10 cellular contexts compared by ENCODE assay signal in the genomic region with DNA sequence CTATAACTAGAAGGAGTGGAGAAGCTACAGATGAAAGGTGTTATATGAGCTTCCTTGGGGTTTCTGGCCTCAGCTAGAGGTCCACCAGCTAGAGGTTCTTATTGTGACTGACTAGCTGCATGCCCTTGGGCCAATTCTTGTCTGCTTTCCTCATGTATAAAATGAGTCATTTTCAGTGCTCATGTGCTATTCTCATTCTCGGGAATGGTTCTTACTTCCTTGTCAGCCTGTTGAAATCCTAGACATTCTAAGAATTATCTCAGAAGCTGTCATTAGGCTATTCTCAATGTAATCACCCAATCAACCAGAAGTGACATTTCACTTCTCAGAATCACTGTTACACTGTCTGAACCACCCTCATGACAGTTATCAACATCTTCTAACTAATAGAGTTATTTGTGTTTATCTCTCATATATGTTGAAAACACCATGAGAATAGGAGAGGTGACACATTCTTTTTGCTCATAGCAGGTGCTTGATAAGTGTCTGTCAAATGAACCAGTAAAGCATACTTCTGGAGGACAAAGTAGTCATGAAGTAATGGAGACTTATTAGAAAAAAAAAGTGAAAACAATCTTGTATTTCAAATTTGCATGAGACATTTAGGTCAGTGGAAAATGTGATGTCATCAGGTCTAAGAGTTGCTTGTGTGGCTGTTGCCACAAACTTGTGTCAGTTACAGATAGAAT.
DNase-seq lines count a peak whose midpoint lies in the region; ATAC-seq, FAIRE-seq and TF ChIP-seq lines count a peak whose summit lies in the region.
"Had no signal": no experiment of that assay in that cellular context is flagged by ENCODE, and none has a peak within 500 bp of the region (broad histone marks: within the 10 kb centered on the region; RNA-seq: fewer than 3 reads in every experiment).

No MANE protein-coding gene starts in this region.

- no peak overlapping the region for H2BK120ac ChIP-seq in neuronal stem cell (ENCODE audit: low read depth, low read length)

- no peak overlapping the region for H3K4me3 ChIP-seq in A549
- no peak overlapping the region for H3K4me3 ChIP-seq in fibroblast of villous mesenchyme (ENCODE audit: low read depth, low read length)
- no peak overlapping the region for H3K4me3 ChIP-seq in neuronal stem cell (ENCODE audit: low read length in 2 of 2)
- H3K4me3 ChIP-seq in tibial nerve: no peak overlapping the region

- peak; percentile 86 for FAIRE-seq in A549 (lab: Jason Lieb, UNC)
- FAIRE-seq: colon had no signal

- H3K27me3 Mint-ChIP-seq in stimulated activated naive CD8-positive, alpha-beta T cell treated with anti-CD3 and anti-CD28 coated beads, Interleukin-15, amount 100 ng/mL, for 72 hours: no peaks in the 10 kb centered on the region
- H3K27me3 Mint-ChIP-seq: stimulated activated naive CD8-positive, alpha-beta T cell treated with anti-CD3 and anti-CD28 coated beads, Interleukin-15, Interleukin-2, amounts not matched to agents 100 ng/mL and 50 ng/mL, for 24 hours had no signal

- peak overlapping the region; percentile 74 to 84 for H3K27ac ChIP-seq in A549
- H3K27ac ChIP-seq in neuronal stem cell (replicated peaks; ENCODE audit: low read length): no peak overlapping the region
- peak overlapping the region in 1 of 4 donors; percentile 8 for H3K27ac ChIP-seq in tibial nerve

- H2AFZ ChIP-seq in neuronal stem cell (ENCODE audit: low read length): no peak overlapping the region

- H3K4me2 ChIP-seq in A549: peak overlapping the region; percentile 61
- H3K4me2 ChIP-seq in neuronal stem cell (ENCODE audit: insufficient read depth, low read length, poor library complexity, severe bottlenecking): no peak overlapping the region

- no peak overlapping the region for H2AK5ac ChIP-seq in neuronal stem cell (ENCODE audit: low read depth, low read length)

- TF ChIP-seq POLR2A in A549 (IDR thresholded peaks at IDR 0.05; ENCODE audit: low read length) (no peak), tibial nerve (IDR thresholded peaks at IDR 0.05) (no peak)

- H3K9ac ChIP-seq in neuronal stem cell (ENCODE audit: low read depth, low read length, poor library complexity): no peak overlapping the region

- DNase-seq in A549 (ENCODE audit: low read depth in 1 of 2, low spot score in 1 of 2) (peak; percentile 35 to 77), SK-MEL-5 (ENCODE audit: low read depth, low spot score) (peak; percentile 80), fibroblast of villous mesenchyme (ENCODE audit: low read depth) (peak; percentile 60), neuronal stem cell (ENCODE audit: low spot score) (no peak), tibial nerve (ENCODE audit: low spot score in 2 of 2) (no peak)
- DNase-seq in stimulated activated naive CD8-positive, alpha-beta T cell treated with anti-CD3 and anti-CD28 coated beads, Interleukin-15, amount 100 ng/mL, for 72 hours: peak; percentile 48 to 64

- CTCF ChIA-PET in A549 (lab: Yijun Ruan, JAX): interaction anchor here (0.6 to 1.9 kb wide), 3 partner anchors 137 to 241 kb away, joined by 3 to 5 read pairs (median 3); no protein-coding TSS in a partner anchor

- no peak overlapping the region for H2BK15ac ChIP-seq in neuronal stem cell (ENCODE audit: low read length)

- whole genome bisulfite sequencing in A549 (ENCODE audit: missing lambda C conversion rate): 4% methylated on average over 1 of the region's 1 CpG
- no CpG with 5 or more reads among the region's 1 CpG for WGBS in neuronal stem cell (ENCODE audit: extremely low coverage in 2 of 2, insufficient read length in 2 of 2, insufficient replicate concordance in 1 of 2), 2 donors
- 59 to 74% methylated on average over 1 of the region's 1 CpG for WGBS in tibial nerve, 2 donors

- ATAC-seq in A549 (peak; percentile 74 to 75), GM18517 (IDR thresholded peaks at IDR 0.05; ENCODE audit: unreplicated experiment) (peak; percentile 81), HG02885 (IDR thresholded peaks at IDR 0.05; ENCODE audit: poor library complexity, unreplicated experiment) (peak; percentile 77)
- ATAC-seq in stimulated activated naive CD8-positive, alpha-beta T cell treated with anti-CD3 and anti-CD28 coated beads, Interleukin-15, amount 100 ng/mL, for 72 hours: peak; percentile 92

- no peak overlapping the region for H3K4me3 Mint-ChIP-seq in stimulated activated naive CD8-positive, alpha-beta T cell treated with anti-CD3 and anti-CD28 coated beads, Interleukin-15, amount 100 ng/mL, for 72 hours
- H3K4me3 Mint-ChIP-seq: stimulated activated naive CD8-positive, alpha-beta T cell treated with anti-CD3 and anti-CD28 coated beads, Interleukin-15, Interleukin-2, amounts not matched to agents 100 ng/mL and 50 ng/mL, for 24 hours had no signal

- TF ChIP-seq RAD21 in A549 (conservative IDR thresholded peaks at IDR 0.05 in 1 of 2, IDR thresholded peaks at IDR 0.05 in 1 of 2): no peak

- no peak overlapping the region for H3K18ac ChIP-seq in neuronal stem cell (ENCODE audit: low read length)

- H3K4me1 ChIP-seq in A549: peaks cover 40% of the 10 kb centered on the region
- peaks cover 0 to 1% of the 10 kb centered on the region in 2 donors for H3K4me1 ChIP-seq in neuronal stem cell (ENCODE audit: control insufficient read depth in 2 of 2, insufficient read depth in 1 of 2, low read depth in 1 of 2, low read length in 2 of 2)
- peaks cover 0 to 8% (median 0%) of the 10 kb centered on the region in 4 donors for H3K4me1 ChIP-seq in tibial nerve

- no peak overlapping the region for H2BK12ac ChIP-seq in neuronal stem cell (ENCODE audit: low read length)

- no peak overlapping the region for H4K91ac ChIP-seq in neuronal stem cell (ENCODE audit: low read depth, low read length, poor library complexity)

- H3K27ac Mint-ChIP-seq in stimulated activated naive CD8-positive, alpha-beta T cell treated with anti-CD3 and anti-CD28 coated beads, Interleukin-15, amount 100 ng/mL, for 72 hours: no peak overlapping the region
- H3K27ac Mint-ChIP-seq: stimulated activated naive CD8-positive, alpha-beta T cell treated with anti-CD3 and anti-CD28 coated beads, Interleukin-15, Interleukin-2, amounts not matched to agents 100 ng/mL and 50 ng/mL, for 24 hours had no signal

- no peak for TF ChIP-seq CTCF in A549 (IDR thresholded peaks at IDR 0.05)
- no peak for TF ChIP-seq CTCF in fibroblast of villous mesenchyme (IDR thresholded peaks at IDR 0.05; ENCODE audit: insufficient read depth, low read depth, low read length)
- TF ChIP-seq CTCF in tibial nerve (IDR thresholded peaks at IDR 0.05): no peak

- H3K4ac ChIP-seq in neuronal stem cell (ENCODE audit: low read length): no peak overlapping the region

- H3K79me1 ChIP-seq in neuronal stem cell (ENCODE audit: low read depth, low read length): no peaks in the 10 kb centered on the region

- H3K27me3 ChIP-seq in neuronal stem cell (ENCODE audit: control insufficient read depth in 3 of 3, insufficient read depth in 3 of 3, low read depth in 1 of 3, low read length in 3 of 3) (no peaks in the 10 kb centered on the region), tibial nerve (no peaks in the 10 kb centered on the region)

- POLR2A ChIA-PET in A549 (lab: Yijun Ruan, JAX): interaction anchor here (0.6 to 3.0 kb wide), 3 partner anchors 60 to 206 kb away, joined by 4 to 14 read pairs (median 6); partner anchors contain the start of gene IVNS1ABP

- TF ChIP-seq EP300 in A549 (IDR thresholded peaks at IDR 0.05) (peak in 1 of 2 experiments; percentile 15; a peak in 1 of 5 replicates), tibial nerve (IDR thresholded peaks at IDR 0.05) (no peak)

- H3K23ac ChIP-seq in neuronal stem cell (ENCODE audit: low read depth, low read length, poor library complexity): no peak overlapping the region

- no peaks in the 10 kb centered on the region for H3K9me3 Mint-ChIP-seq in stimulated activated naive CD8-positive, alpha-beta T cell treated with anti-CD3 and anti-CD28 coated beads, Interleukin-15, amount 100 ng/mL, for 72 hours
- H3K9me3 Mint-ChIP-seq: stimulated activated naive CD8-positive, alpha-beta T cell treated with anti-CD3 and anti-CD28 coated beads, Interleukin-15, Interleukin-2, amounts not matched to agents 100 ng/mL and 50 ng/mL, for 24 hours had no signal

- no peaks in the 10 kb centered on the region for H3K9me3 ChIP-seq in A549
- no peaks in the 10 kb centered on the region for H3K9me3 ChIP-seq in neuronal stem cell (replicated peaks in 1 of 2; ENCODE audit: control insufficient read depth in 2 of 2, insufficient read depth in 1 of 2, low read depth in 1 of 2, low read length in 2 of 2)
- H3K9me3 ChIP-seq in tibial nerve: no peaks in the 10 kb centered on the region

- H3K36me3 ChIP-seq in neuronal stem cell (replicated peaks in 1 of 2; ENCODE audit: control insufficient read depth in 2 of 2, insufficient read depth in 2 of 2, low read length in 2 of 2) (no peaks in the 10 kb centered on the region), tibial nerve (no peaks in the 10 kb centered on the region)

- no peaks in the 10 kb centered on the region for H3K4me1 Mint-ChIP-seq in stimulated activated naive CD8-positive, alpha-beta T cell treated with anti-CD3 and anti-CD28 coated beads, Interleukin-15, amount 100 ng/mL, for 72 hours

- in situ Hi-C loops in SK-MEL-5 (cut with HindIII; ENCODE audit: low pct_unique_long_range_greater_than_20kb, low sequenced_read_pairs): no loop called here

- H4K8ac ChIP-seq in neuronal stem cell (ENCODE audit: low read depth, low read length): no peak overlapping the region

- H2BK5ac ChIP-seq in neuronal stem cell (ENCODE audit: low read length): no peak overlapping the region

- no peak overlapping the region for H3K14ac ChIP-seq in neuronal stem cell (ENCODE audit: low read length)

TF ChIP-seq in A549, 52 proteins besides CTCF, POLR2A, EP300 and RAD21:
- TF ChIP-seq HDAC2 (IDR thresholded peaks at IDR 0.05): no peak
- TF ChIP-seq CEBPB (IDR thresholded peaks at IDR 0.05): 0 out of 4 replicates have a peak, but pooled peaks of 1 of the 2 experiments have one; percentile 7
- no peak for TF ChIP-seq RFX5 (IDR thresholded peaks at IDR 0.05)
- TF ChIP-seq FOSL2 (IDR thresholded peaks at IDR 0.05): peak; percentile 77
- TF ChIP-seq FOSL2 (CRISPR knock-in tag; IDR thresholded peaks at IDR 0.05): peak; percentile 82
- TF ChIP-seq SMC3 (IDR thresholded peaks at IDR 0.05): 0 out of 3 replicates have a peak, but pooled peaks have one; percentile 19
- no peak for TF ChIP-seq NFE2L2 (conservative IDR thresholded peaks at IDR 0.05; ENCODE audit: low read length)
- no peak for TF ChIP-seq CHD4 (IDR thresholded peaks at IDR 0.05; ENCODE audit: borderline replicate concordance)
- no peak for TF ChIP-seq CBX2 (IDR thresholded peaks at IDR 0.05; ENCODE audit: borderline replicate concordance, low read depth)
- TF ChIP-seq MAX (IDR thresholded peaks at IDR 0.05): 0 out of 2 replicates have a peak, but pooled peaks have one; percentile 35
- TF ChIP-seq JUNB (IDR thresholded peaks at IDR 0.05): peak; percentile 66
- no peak for TF ChIP-seq KDM5A (IDR thresholded peaks at IDR 0.05)
- TF ChIP-seq KDM1A (IDR thresholded peaks at IDR 0.05; ENCODE audit: low read depth): no peak
TF ChIP-seq in A549: peak in this region for 5.

Comparison
In these comparisons a context has a peak if more than half of its experiments do, and no peak if none do; other contexts are left out.
1. DNase-seq: peak in A549 (2 of 2), SK-MEL-5 (single experiment), fibroblast of villous mesenchyme (single experiment) and stimulated activated naive CD8-positive, alpha-beta T cell treated with anti-CD3 and anti-CD28 coated beads, Interleukin-15, amount 100 ng/mL, for 72 hours (2 of 2); none in neuronal stem cell (single experiment) and tibial nerve (0 of 2).
2. Peak in every context shown above with its lines, with median percentiles within 50 percentile points of each other: ATAC-seq.